ENCODE assay signal across 14 cellular contexts in the genomic region with DNA sequence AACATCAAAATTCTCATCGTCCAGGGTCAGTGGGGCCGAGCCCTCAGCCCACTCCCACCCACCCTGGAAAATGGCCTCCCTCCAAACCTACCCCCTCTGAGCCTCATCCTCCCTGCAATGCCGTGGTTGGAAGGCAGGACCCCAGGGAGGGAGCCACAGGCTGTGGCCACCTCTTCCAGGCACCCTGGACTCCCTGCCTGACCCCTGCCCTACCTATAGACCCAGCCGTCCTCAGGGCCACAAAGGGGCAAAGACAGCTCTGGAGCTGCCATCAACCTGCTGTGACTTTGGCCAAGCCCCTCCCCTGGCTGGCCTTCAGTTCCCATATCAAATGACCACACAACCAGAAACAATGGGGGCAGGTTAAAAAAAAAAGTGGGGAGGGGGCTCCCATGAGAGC. TPM values are rescaled to one million over a fixed set of nuclear protein-coding genes. Genes with fewer than 3 reads are reported as not detected.
A peak's percentile ranks its signal among the peaks of the same experiment; 100 is the strongest.
DNase-seq lines count a peak whose midpoint lies in the region; ATAC-seq, FAIRE-seq and TF ChIP-seq lines count a peak whose summit lies in the region.
"Had no signal": no experiment of that assay in that cellular context is flagged by ENCODE, and none has a peak within 500 bp of the region (broad histone marks: within the 10 kb centered on the region; RNA-seq: fewer than 3 reads in every experiment).

No MANE protein-coding gene starts in this region.

- H3K27me3 ChIP-seq in H1 (replicated peaks in 1 of 4; ENCODE audit: control insufficient read depth in 3 of 4, extremely low read depth in 1 of 4, insufficient read depth in 3 of 4, low read length in 3 of 4): no peaks in the 10 kb centered on the region
- H3K27me3 ChIP-seq in trophoblast cell (ENCODE audit: insufficient read depth, low read length): no peaks in the 10 kb centered on the region
- H3K27me3 ChIP-seq: SJCRH30 had no signal

- H2AK5ac ChIP-seq in H1 (ENCODE audit: low read depth, low read length): peak overlapping the region; percentile 53; the same call in 1 of the 2 replicates
- H2AK5ac ChIP-seq in trophoblast cell (ENCODE audit: low read length): no peak overlapping the region

- H4K12ac ChIP-seq in trophoblast cell (ENCODE audit: low read depth, low read length): no peak overlapping the region

- peaks cover 10 to 15% of the 10 kb centered on the region in 2 experiments for H4K20me1 ChIP-seq in H1 (replicated peaks in 1 of 2; ENCODE audit: control insufficient read depth in 1 of 2, insufficient read depth in 2 of 2, low read length in 2 of 2)

- TF ChIP-seq RAD21 in H1 (IDR thresholded peaks at IDR 0.05 in 1 of 2, conservative IDR thresholded peaks at IDR 0.05 in 1 of 2; ENCODE audit: low read depth in 2 of 2, low read length in 2 of 2): no peak

- H3K79me1 ChIP-seq in H1 (ENCODE audit: low read depth, low read length) (peaks cover 13% of the 10 kb centered on the region), trophoblast cell (ENCODE audit: low read length) (peaks cover 10% of the 10 kb centered on the region)

- H3K4me2 ChIP-seq in H1 (ENCODE audit: insufficient read depth in 1 of 2, low read depth in 2 of 2, low read length in 2 of 2) (peak overlapping the region; percentile 33 to 61), trophoblast cell (ENCODE audit: low read length) (no peak overlapping the region)

- peaks cover 9% of the 10 kb centered on the region for H3K36me3 Mint-ChIP-seq in stimulated activated naive CD8-positive, alpha-beta T cell treated with anti-CD3 and anti-CD28 coated beads, Interleukin-15, Interleukin-2, amounts not matched to agents 100 ng/mL and 50 ng/mL, for 24 hours (ENCODE audit: low read depth)
- H3K36me3 Mint-ChIP-seq in type B pancreatic cell: no peaks in the 10 kb centered on the region
- no peaks in the 10 kb centered on the region for H3K36me3 Mint-ChIP-seq in immature natural killer cell

- no peak overlapping the region for H3K56ac ChIP-seq in H1 (replicated peaks; ENCODE audit: insufficient read length, low read depth, low read length)

- no peak for TF ChIP-seq EP300 in H1 (IDR thresholded peaks at IDR 0.05; ENCODE audit: borderline replicate concordance in 1 of 2, low read depth in 2 of 2, low read length in 2 of 2)

- H2BK12ac ChIP-seq in H1 (ENCODE audit: low read depth, low read length): peak overlapping the region; percentile 63; the same call in 1 of the 2 replicates
- H2BK12ac ChIP-seq in trophoblast cell (ENCODE audit: low read length): no peak overlapping the region

- no peak overlapping the region for H3K14ac ChIP-seq in H1 (ENCODE audit: insufficient read length)
- H3K14ac ChIP-seq in trophoblast cell (ENCODE audit: low read length): no peak overlapping the region

- H3K23ac ChIP-seq in H1 (ENCODE audit: insufficient read length) (no peak overlapping the region), trophoblast cell (ENCODE audit: low read length) (no peak overlapping the region)

- peak overlapping the region; percentile 46; the same call in 1 of the 2 replicates for H2BK15ac ChIP-seq in H1 (ENCODE audit: low read length)

- 60% methylated on average over 3 of the region's 4 CpGs; no CpG with 5 or more reads in 1 of the 2 experiments for WGBS in H1 (ENCODE audit: extremely low coverage in 1 of 2, insufficient coverage in 1 of 2, insufficient read length in 1 of 2, insufficient replicate concordance in 2 of 2, low coverage in 1 of 2, low lambda C conversion rate in 2 of 2, missing lambda C conversion rate in 1 of 2), 2 experiments
- WGBS in trophoblast cell (ENCODE audit: extremely low coverage, insufficient coverage, insufficient read length): no CpG with 5 or more reads among the region's 4 CpGs

- DNase-seq in stimulated activated naive CD8-positive, alpha-beta T cell treated with anti-CD3 and anti-CD28 coated beads, Interleukin-15, Interleukin-2, amounts not matched to agents 100 U/mL and 50 U/mL, for 24 hours: no peak
- DNase-seq in SK-N-MC (ENCODE audit: low read depth, low spot score) (no peak), H1 (ENCODE audit: low read depth in 1 of 2, low spot score in 2 of 2) (no peak), type B pancreatic cell (ENCODE audit: extremely low spot score, unreplicated experiment) (no peak), GM20000 (ENCODE audit: low spot score) (no peak), immature natural killer cell (no peak), trophoblast cell (no peak)
- DNase-seq: amygdala; effector CD8-positive, alpha-beta T cell; NCI-H526 had no signal

- CTCF ChIA-PET in H1 (lab: Charles Lee; ENCODE audit: partially characterized antibody): interaction anchor here (0.8 to 1.2 kb wide), 3 partner anchors 16 to 49 kb away, joined by 4 to 6 read pairs (median 4); partner anchors contain the start of gene PRPF6

- ATAC-seq in stimulated activated naive CD8-positive, alpha-beta T cell treated with anti-CD3 and anti-CD28 coated beads, Interleukin-15, Interleukin-2, amounts not matched to agents 100 U/mL and 50 U/mL, for 24 hours: no peak

- POLR2A ChIA-PET in H1 (lab: Charles Lee; ENCODE audit: partially characterized antibody): interaction anchor here (0.6 to 2.0 kb wide), 4 partner anchors 10 to 22 kb away, joined by 3 to 11 read pairs (median 4); partner anchors contain the start of gene PRPF6

- H3K9me3 ChIP-seq in SK-N-MC (ENCODE audit: low read depth, low read length) (no peaks in the 10 kb centered on the region), H1 (ENCODE audit: insufficient read depth in 2 of 2, low read depth in 1 of 2, low read length in 1 of 2) (peaks cover 3 to 12% of the 10 kb centered on the region in 2 experiments; a peak in 3 of 4 replicates), trophoblast cell (ENCODE audit: insufficient read depth, low read depth, low read length) (peaks cover 13% of the 10 kb centered on the region)
- H3K9me3 ChIP-seq: SJCRH30 had no signal

- H3K18ac ChIP-seq in H1 (ENCODE audit: extremely low read depth, low read length) (no peak overlapping the region), trophoblast cell (ENCODE audit: low read length) (no peak overlapping the region)

- H3K9ac ChIP-seq in SK-N-MC (ENCODE audit: insufficient read length) (no peak overlapping the region), H1 (replicated peaks in 1 of 4; ENCODE audit: extremely low read depth in 1 of 4, low read depth in 3 of 4, low read length in 3 of 4) (no peak overlapping the region), trophoblast cell (ENCODE audit: low read length) (no peak overlapping the region)

- H2BK5ac ChIP-seq in H1 (ENCODE audit: low read depth, low read length) (peak overlapping the region; percentile 58), trophoblast cell (ENCODE audit: low read depth, low read length, poor library complexity) (no peak overlapping the region)

- peaks cover 8% of the 10 kb centered on the region; the same call in 1 of the 2 replicates for H3K23me2 ChIP-seq in H1 (ENCODE audit: low read depth, low read length)

- peaks cover 0 to 19% (median 12%) of the 10 kb centered on the region in 4 experiments; a peak in 6 of 7 replicates for H3K4me1 ChIP-seq in H1 (replicated peaks in 1 of 4; ENCODE audit: control insufficient read depth in 3 of 4, insufficient read depth in 4 of 4, low read length in 3 of 4)
- peaks cover 18 to 23% of the 10 kb centered on the region in 2 experiments for H3K4me1 ChIP-seq in trophoblast cell (ENCODE audit: control insufficient read depth in 1 of 2, insufficient read depth in 2 of 2, low read length in 2 of 2)

- no peaks in the 10 kb centered on the region for H3K27me3 Mint-ChIP-seq in stimulated activated naive CD8-positive, alpha-beta T cell treated with anti-CD3 and anti-CD28 coated beads, Interleukin-15, Interleukin-2, amounts not matched to agents 100 ng/mL and 50 ng/mL, for 24 hours
- H3K27me3 Mint-ChIP-seq in type B pancreatic cell (no peaks in the 10 kb centered on the region), immature natural killer cell (ENCODE audit: low read depth in 3 of 3) (peaks cover 1 to 6% (median 5%) of the 10 kb centered on the region in 3 donors)
- H3K27me3 Mint-ChIP-seq: central memory CD8-positive, alpha-beta T cell had no signal

- H3K4ac ChIP-seq in H1 (replicated peaks; ENCODE audit: insufficient read length, low read depth, low read length) (peak overlapping the region; percentile 78), trophoblast cell (ENCODE audit: low read depth, low read length) (no peak overlapping the region)

- peak overlapping the region; percentile 70 for H4K5ac ChIP-seq in H1 (ENCODE audit: insufficient read length, low read depth, low read length)

- H3K27ac ChIP-seq in SK-N-MC (peak overlapping the region; percentile 86; the same call in 1 of the 2 replicates), H1 (ENCODE audit: low read depth, low read length) (no peak overlapping the region), trophoblast cell (ENCODE audit: low read depth, low read length) (no peak overlapping the region)
- H3K27ac ChIP-seq: SJCRH30 had no signal

- H2AFZ ChIP-seq in H1 (ENCODE audit: low read length) (no peak overlapping the region), trophoblast cell (ENCODE audit: insufficient read depth, low read length, poor library complexity) (no peak overlapping the region)

- TF ChIP-seq POLR2A in H1 (IDR thresholded peaks at IDR 0.05; ENCODE audit: control extremely low read depth in 1 of 2, low read depth in 2 of 2, low read length in 2 of 2): no peak

- H4K8ac ChIP-seq in H1 (ENCODE audit: extremely low read depth, insufficient read depth, low read length) (no peak overlapping the region), trophoblast cell (ENCODE audit: low read depth, low read length) (no peak overlapping the region)

- no peak overlapping the region for H3K4me3 Mint-ChIP-seq in stimulated activated naive CD8-positive, alpha-beta T cell treated with anti-CD3 and anti-CD28 coated beads, Interleukin-15, Interleukin-2, amounts not matched to agents 100 ng/mL and 50 ng/mL, for 24 hours
- H3K4me3 Mint-ChIP-seq in type B pancreatic cell (no peak overlapping the region), immature natural killer cell (peak overlapping the region in 1 of 5 donors; percentile 37)

- no peak overlapping the region for H3K4me3 ChIP-seq in SK-N-MC
- no peak overlapping the region for H3K4me3 ChIP-seq in H1 (ENCODE audit: extremely low read depth in 1 of 4, insufficient read depth in 2 of 4, low read depth in 3 of 4, low read length in 4 of 4)
- H3K4me3 ChIP-seq in trophoblast cell (ENCODE audit: low read depth, low read length): no peak overlapping the region
- H3K4me3 ChIP-seq: lung, SJCRH30 had no signal

- FAIRE-seq in H1 (lab: Jason Lieb, UNC): no peak

- H3K79me2 ChIP-seq in H1 (ENCODE audit: control insufficient read depth in 1 of 2, insufficient read depth in 2 of 2, low read length in 2 of 2): peaks cover 12 to 23% of the 10 kb centered on the region in 2 experiments; a peak in 3 of 4 replicates
- H3K79me2 ChIP-seq in trophoblast cell (ENCODE audit: control insufficient read depth, insufficient read depth, low read length, poor library complexity): peaks cover 20% of the 10 kb centered on the region

- H2BK120ac ChIP-seq in H1 (replicated peaks; ENCODE audit: low read depth, low read length) (no peak overlapping the region), trophoblast cell (ENCODE audit: insufficient read depth, low read length, poor library complexity) (no peak overlapping the region)

- peak overlapping the region; percentile 58 for H3K27ac Mint-ChIP-seq in stimulated activated naive CD8-positive, alpha-beta T cell treated with anti-CD3 and anti-CD28 coated beads, Interleukin-15, Interleukin-2, amounts not matched to agents 100 ng/mL and 50 ng/mL, for 24 hours
- peak overlapping the region; percentile 74 for H3K27ac Mint-ChIP-seq in type B pancreatic cell
- no peak overlapping the region for H3K27ac Mint-ChIP-seq in immature natural killer cell

- TF ChIP-seq CTCF in H1 (IDR thresholded peaks at IDR 0.05; ENCODE audit: control extremely low read depth in 1 of 3, insufficient read depth in 1 of 3, low read depth in 1 of 3, low read length in 3 of 3) (no peak), type B pancreatic cell (conservative IDR thresholded peaks at IDR 0.05) (no peak), GM20000 (IDR thresholded peaks at IDR 0.05; ENCODE audit: extremely low read depth, missing control alignments) (no peak)

- no peak overlapping the region; the same call in 1 of the 2 replicates for H2BK20ac ChIP-seq in H1 (ENCODE audit: low read length)

- H3K36me3 ChIP-seq in SK-N-MC (ENCODE audit: insufficient read depth, low read length): peaks cover 23% of the 10 kb centered on the region; the same call in 1 of the 2 replicates
- H3K36me3 ChIP-seq in H1 (ENCODE audit: control insufficient read depth in 2 of 4, insufficient read depth in 4 of 4, low read length in 3 of 4): peaks cover 9 to 31% (median 22%) of the 10 kb centered on the region in 4 experiments; a peak in 6 of 8 replicates
- H3K36me3 ChIP-seq in trophoblast cell (ENCODE audit: control insufficient read depth in 1 of 2, insufficient read depth in 2 of 2, low read length in 2 of 2): peaks cover 38 to 41% of the 10 kb centered on the region in 2 experiments

- peaks cover 34% of the 10 kb centered on the region for H3K4me1 Mint-ChIP-seq in stimulated activated naive CD8-positive, alpha-beta T cell treated with anti-CD3 and anti-CD28 coated beads, Interleukin-15, Interleukin-2, amounts not matched to agents 100 ng/mL and 50 ng/mL, for 24 hours (ENCODE audit: low read depth)
- H3K4me1 Mint-ChIP-seq in type B pancreatic cell (ENCODE audit: unreplicated experiment) (peaks cover 13% of the 10 kb centered on the region), immature natural killer cell (peaks cover 13 to 17% of the 10 kb centered on the region in 2 donors)

- no peak overlapping the region for H4K91ac ChIP-seq in H1 (replicated peaks; ENCODE audit: insufficient read length, low read length)
- H4K91ac ChIP-seq in trophoblast cell (ENCODE audit: low read depth, low read length): no peak overlapping the region

- H3K9me3 Mint-ChIP-seq in stimulated activated naive CD8-positive, alpha-beta T cell treated with anti-CD3 and anti-CD28 coated beads, Interleukin-15, Interleukin-2, amounts not matched to agents 100 ng/mL and 50 ng/mL, for 24 hours: no peaks in the 10 kb centered on the region
- no peaks in the 10 kb centered on the region for H3K9me3 Mint-ChIP-seq in type B pancreatic cell
- H3K9me3 Mint-ChIP-seq in immature natural killer cell: no peaks in the 10 kb centered on the region
- H3K9me3 Mint-ChIP-seq: central memory CD8-positive, alpha-beta T cell had no signal

RNA-seq across cellular contexts. Expression of gene UCKL1, which starts 2.3 kb away (rescaled TPM):
- 36.5 and 37.4 TPM in 2 replicates for total RNA-seq in H1 (2021; fragmentation: NEBNext Ultra II Directional; extraction: Animal tissue kit (Norgen Biotek cat#: 25700))
- polyA plus RNA-seq in H1 (2011; rRNA removed) (91.2 and 106 TPM in 2 replicates), immature natural killer cell (10 to 100 TPM; 19.3 to 35.5 (median 30.8) TPM)
- polyA plus RNA-seq in H1 (2011; cell fraction: cytosol; rRNA removed): 73.4 TPM
- polyA plus RNA-seq in H1 (2011; cell fraction: nucleus; rRNA removed): 243 TPM
- 35.1 to 52.8 TPM (median 52.1 TPM) in 4 replicates for polyA plus RNA-seq in H1 (2012, experiment 1 of 2)
- 34.5 TPM for polyA plus RNA-seq in H1 (2012, experiment 2 of 2)
- polyA plus RNA-seq in H1 (2013, experiment 1 of 2): 26.4 TPM
- 24.2 TPM for polyA plus RNA-seq in H1 (2013, experiment 2 of 2)
- polyA minus RNA-seq in H1 (2011; rRNA and poly(A)+ RNA removed): 26.5 and 36.3 TPM in 2 replicates
- 28.2 TPM for polyA minus RNA-seq in H1 (2011; cell fraction: cytosol; rRNA and poly(A)+ RNA removed)
- 52.8 TPM for polyA minus RNA-seq in H1 (2011; cell fraction: nucleus; rRNA and poly(A)+ RNA removed)
- 44.1 and 49.7 TPM in 2 replicates for total RNA-seq in type B pancreatic cell (ENCODE audit: low replicate concordance)
- 28.2 and 30.1 TPM in 2 replicates for polyA plus RNA-seq in trophoblast cell (2013)

RNA-seq across cellular contexts. Expression of gene ZNF512B, which starts 11.3 kb away (rescaled TPM):
- 26.6 and 27.0 TPM in 2 replicates for total RNA-seq in H1 (2021; fragmentation: NEBNext Ultra II Directional; extraction: Animal tissue kit (Norgen Biotek cat#: 25700))
- 7.3 and 10.6 TPM in 2 replicates for polyA plus RNA-seq in H1 (2011; rRNA removed)
- 9.7 TPM for polyA plus RNA-seq in H1 (2011; cell fraction: cytosol; rRNA removed)
- polyA plus RNA-seq in H1 (2011; cell fraction: nucleus; rRNA removed): 51.0 TPM
- 16.0 to 22.5 TPM (median 19.3 TPM) in 4 replicates for polyA plus RNA-seq in H1 (2012, experiment 1 of 2)
- 12.0 TPM for polyA plus RNA-seq in H1 (2012, experiment 2 of 2)
- 9.5 TPM for polyA plus RNA-seq in H1 (2013, experiment 1 of 2)
- polyA plus RNA-seq in H1 (2013, experiment 2 of 2): 9.1 TPM
- 4.1 and 5.5 TPM in 2 replicates for polyA minus RNA-seq in H1 (2011; rRNA and poly(A)+ RNA removed)
- 8.4 TPM for polyA minus RNA-seq in H1 (2011; cell fraction: cytosol; rRNA and poly(A)+ RNA removed)
- polyA minus RNA-seq in H1 (2011; cell fraction: nucleus; rRNA and poly(A)+ RNA removed): 9.1 TPM
- total RNA-seq in type B pancreatic cell (ENCODE audit: low replicate concordance): 34.7 and 40.8 TPM in 2 replicates
- under 1 TPM in 2 of 3 donors, not detected in 1; 0.36 to 0.63 TPM for polyA plus RNA-seq in immature natural killer cell
- 7.5 and 7.8 TPM in 2 replicates for polyA plus RNA-seq in trophoblast cell (2013)

RNA-seq across cellular contexts. Expression of gene SAMD10, which starts 21.0 kb away (rescaled TPM):
- 3.0 and 3.8 TPM in 2 replicates for total RNA-seq in H1 (2021; fragmentation: NEBNext Ultra II Directional; extraction: Animal tissue kit (Norgen Biotek cat#: 25700))
- 5.2 and 6.4 TPM in 2 replicates for polyA plus RNA-seq in H1 (2011; rRNA removed)
- polyA plus RNA-seq in H1 (2011; cell fraction: cytosol; rRNA removed): 5.1 TPM
- polyA plus RNA-seq in H1 (2011; cell fraction: nucleus; rRNA removed): 32.2 TPM
- 4.0 to 6.6 TPM (median 6.2 TPM) in 4 replicates for polyA plus RNA-seq in H1 (2012, experiment 1 of 2)
- 4.8 TPM for polyA plus RNA-seq in H1 (2012, experiment 2 of 2)
- polyA plus RNA-seq in H1 (2013, experiment 1 of 2): 4.6 TPM
- polyA plus RNA-seq in H1 (2013, experiment 2 of 2): 3.6 TPM
- 0.73 and 1.1 TPM in 2 replicates for polyA minus RNA-seq in H1 (2011; rRNA and poly(A)+ RNA removed)
- polyA minus RNA-seq in H1 (2011; cell fraction: cytosol; rRNA and poly(A)+ RNA removed): 1.6 TPM
- 1.4 TPM for polyA minus RNA-seq in H1 (2011; cell fraction: nucleus; rRNA and poly(A)+ RNA removed)
- 7.4 and 16.9 TPM in 2 replicates for total RNA-seq in type B pancreatic cell (ENCODE audit: low replicate concordance)
- polyA plus RNA-seq in immature natural killer cell: 10 to 100 TPM in 1 of 3 donors, 1 to 10 TPM in 2; 6.5 to 13.2 (median 8.5) TPM
- 4.3 and 4.5 TPM in 2 replicates for polyA plus RNA-seq in trophoblast cell (2013)
- total RNA-seq: SJCRH30 had no signal

RNA-seq across cellular contexts. Expression of gene PRPF6, which starts 22.5 kb away (rescaled TPM):
- total RNA-seq in H1 (2021; fragmentation: NEBNext Ultra II Directional; extraction: Animal tissue kit (Norgen Biotek cat#: 25700)): 76.9 and 80.7 TPM in 2 replicates
- polyA plus RNA-seq in H1 (2011; rRNA removed): 27.9 and 42.8 TPM in 2 replicates
- 58.0 TPM for polyA plus RNA-seq in H1 (2011; cell fraction: cytosol; rRNA removed)
- 66.9 TPM for polyA plus RNA-seq in H1 (2011; cell fraction: nucleus; rRNA removed)
- polyA plus RNA-seq in H1 (2012, experiment 1 of 2): 70.7 to 88.3 TPM (median 83.6 TPM) in 4 replicates
- polyA plus RNA-seq in H1 (2012, experiment 2 of 2): 54.3 TPM
- polyA plus RNA-seq in H1 (2013, experiment 1 of 2): 41.9 TPM
- polyA plus RNA-seq in H1 (2013, experiment 2 of 2): 38.8 TPM
- polyA minus RNA-seq in H1 (2011; rRNA and poly(A)+ RNA removed): 44.2 and 52.8 TPM in 2 replicates
- 36.3 TPM for polyA minus RNA-seq in H1 (2011; cell fraction: cytosol; rRNA and poly(A)+ RNA removed)
- polyA minus RNA-seq in H1 (2011; cell fraction: nucleus; rRNA and poly(A)+ RNA removed): 23.1 TPM
- 64.3 and 67.9 TPM in 2 replicates for total RNA-seq in type B pancreatic cell (ENCODE audit: low replicate concordance)
- 10 to 100 TPM; 52.6 to 94.4 (median 63.1) TPM for polyA plus RNA-seq in immature natural killer cell
- 45.4 and 45.8 TPM in 2 replicates for polyA plus RNA-seq in trophoblast cell (2013)

Comparison
In these comparisons a context has a peak if more than half of its experiments do, and no peak if none do; other contexts are left out.
1. H3K27ac Mint-ChIP-seq: peak in stimulated activated naive CD8-positive, alpha-beta T cell treated with anti-CD3 and anti-CD28 coated beads, Interleukin-15, Interleukin-2, amounts not matched to agents 100 ng/mL and 50 ng/mL, for 24 hours (single experiment) and type B pancreatic cell (single experiment); none in immature natural killer cell (0 of 6).